In the genomic region with DNA sequence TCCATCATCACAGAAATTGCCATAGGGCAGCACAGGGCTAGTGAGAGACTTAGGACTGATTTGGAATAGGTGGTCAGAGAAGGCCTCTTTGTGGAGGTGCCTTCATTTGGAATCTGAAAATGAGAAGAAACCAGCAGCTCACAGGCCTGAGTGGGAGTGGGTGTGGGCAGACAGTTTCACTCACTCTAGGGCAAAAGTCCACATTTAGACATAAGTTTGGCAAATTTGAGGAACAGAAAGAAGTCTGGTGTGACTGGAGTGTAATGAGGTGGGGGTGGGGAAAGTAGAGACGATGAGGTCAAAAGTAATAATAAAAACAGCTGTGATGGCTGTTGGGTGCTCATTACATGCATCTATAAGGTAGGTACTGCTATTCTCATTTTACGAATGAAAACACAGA, we compare ENCODE assay signal across 1 cellular context.
TF ChIP-seq lines count a peak whose summit lies in the region.

No MANE protein-coding gene starts in this region.

TF ChIP-seq in GM12878, 131 proteins besides CTCF, POLR2A, EP300 and RAD21 (continued from another document and continues in another):
- TF ChIP-seq, protein P1, sequence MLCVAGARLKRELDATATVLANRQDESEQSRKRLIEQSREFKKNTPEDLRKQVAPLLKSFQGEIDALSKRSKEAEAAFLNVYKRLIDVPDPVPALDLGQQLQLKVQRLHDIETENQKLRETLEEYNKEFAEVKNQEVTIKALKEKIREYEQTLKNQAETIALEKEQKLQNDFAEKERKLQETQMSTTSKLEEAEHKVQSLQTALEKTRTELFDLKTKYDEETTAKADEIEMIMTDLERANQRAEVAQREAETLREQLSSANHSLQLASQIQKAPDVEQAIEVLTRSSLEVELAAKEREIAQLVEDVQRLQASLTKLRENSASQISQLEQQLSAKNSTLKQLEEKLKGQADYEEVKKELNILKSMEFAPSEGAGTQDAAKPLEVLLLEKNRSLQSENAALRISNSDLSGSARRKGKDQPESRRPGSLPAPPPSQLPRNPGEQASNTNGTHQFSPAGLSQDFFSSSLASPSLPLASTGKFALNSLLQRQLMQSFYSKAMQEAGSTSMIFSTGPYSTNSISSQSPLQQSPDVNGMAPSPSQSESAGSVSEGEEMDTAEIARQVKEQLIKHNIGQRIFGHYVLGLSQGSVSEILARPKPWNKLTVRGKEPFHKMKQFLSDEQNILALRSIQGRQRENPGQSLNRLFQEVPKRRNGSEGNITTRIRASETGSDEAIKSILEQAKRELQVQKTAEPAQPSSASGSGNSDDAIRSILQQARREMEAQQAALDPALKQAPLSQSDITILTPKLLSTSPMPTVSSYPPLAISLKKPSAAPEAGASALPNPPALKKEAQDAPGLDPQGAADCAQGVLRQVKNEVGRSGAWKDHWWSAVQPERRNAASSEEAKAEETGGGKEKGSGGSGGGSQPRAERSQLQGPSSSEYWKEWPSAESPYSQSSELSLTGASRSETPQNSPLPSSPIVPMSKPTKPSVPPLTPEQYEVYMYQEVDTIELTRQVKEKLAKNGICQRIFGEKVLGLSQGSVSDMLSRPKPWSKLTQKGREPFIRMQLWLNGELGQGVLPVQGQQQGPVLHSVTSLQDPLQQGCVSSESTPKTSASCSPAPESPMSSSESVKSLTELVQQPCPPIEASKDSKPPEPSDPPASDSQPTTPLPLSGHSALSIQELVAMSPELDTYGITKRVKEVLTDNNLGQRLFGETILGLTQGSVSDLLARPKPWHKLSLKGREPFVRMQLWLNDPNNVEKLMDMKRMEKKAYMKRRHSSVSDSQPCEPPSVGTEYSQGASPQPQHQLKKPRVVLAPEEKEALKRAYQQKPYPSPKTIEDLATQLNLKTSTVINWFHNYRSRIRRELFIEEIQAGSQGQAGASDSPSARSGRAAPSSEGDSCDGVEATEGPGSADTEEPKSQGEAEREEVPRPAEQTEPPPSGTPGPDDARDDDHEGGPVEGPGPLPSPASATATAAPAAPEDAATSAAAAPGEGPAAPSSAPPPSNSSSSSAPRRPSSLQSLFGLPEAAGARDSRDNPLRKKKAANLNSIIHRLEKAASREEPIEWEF (IDR thresholded peaks at IDR 0.05; ENCODE audit: insufficient replicate concordance, low read depth, low read length) = no peak
- TF ChIP-seq YBX1 (IDR thresholded peaks at IDR 0.05) = no peak
- TF ChIP-seq, protein P2, sequence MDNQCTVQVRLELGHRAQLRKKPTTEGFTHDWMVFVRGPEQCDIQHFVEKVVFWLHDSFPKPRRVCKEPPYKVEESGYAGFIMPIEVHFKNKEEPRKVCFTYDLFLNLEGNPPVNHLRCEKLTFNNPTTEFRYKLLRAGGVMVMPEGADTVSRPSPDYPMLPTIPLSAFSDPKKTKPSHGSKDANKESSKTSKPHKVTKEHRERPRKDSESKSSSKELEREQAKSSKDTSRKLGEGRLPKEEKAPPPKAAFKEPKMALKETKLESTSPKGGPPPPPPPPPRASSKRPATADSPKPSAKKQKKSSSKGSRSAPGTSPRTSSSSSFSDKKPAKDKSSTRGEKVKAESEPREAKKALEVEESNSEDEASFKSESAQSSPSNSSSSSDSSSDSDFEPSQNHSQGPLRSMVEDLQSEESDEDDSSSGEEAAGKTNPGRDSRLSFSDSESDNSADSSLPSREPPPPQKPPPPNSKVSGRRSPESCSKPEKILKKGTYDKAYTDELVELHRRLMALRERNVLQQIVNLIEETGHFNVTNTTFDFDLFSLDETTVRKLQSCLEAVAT (IDR thresholded peaks at IDR 0.05) = peak; percentile 91
- TF ChIP-seq SREBF2 (IDR thresholded peaks at IDR 0.05; ENCODE audit: low read length) = no peak
- TF ChIP-seq HDAC6 (IDR thresholded peaks at IDR 0.05; ENCODE audit: unreplicated experiment) = no peak
- TF ChIP-seq ZSCAN29 (IDR thresholded peaks at IDR 0.05) = no peak; the same call in 1 of the 2 replicates
- TF ChIP-seq FOXM1 (IDR thresholded peaks at IDR 0.05; ENCODE audit: low read depth, low read length) = peak; percentile 98
- TF ChIP-seq, protein P3, sequence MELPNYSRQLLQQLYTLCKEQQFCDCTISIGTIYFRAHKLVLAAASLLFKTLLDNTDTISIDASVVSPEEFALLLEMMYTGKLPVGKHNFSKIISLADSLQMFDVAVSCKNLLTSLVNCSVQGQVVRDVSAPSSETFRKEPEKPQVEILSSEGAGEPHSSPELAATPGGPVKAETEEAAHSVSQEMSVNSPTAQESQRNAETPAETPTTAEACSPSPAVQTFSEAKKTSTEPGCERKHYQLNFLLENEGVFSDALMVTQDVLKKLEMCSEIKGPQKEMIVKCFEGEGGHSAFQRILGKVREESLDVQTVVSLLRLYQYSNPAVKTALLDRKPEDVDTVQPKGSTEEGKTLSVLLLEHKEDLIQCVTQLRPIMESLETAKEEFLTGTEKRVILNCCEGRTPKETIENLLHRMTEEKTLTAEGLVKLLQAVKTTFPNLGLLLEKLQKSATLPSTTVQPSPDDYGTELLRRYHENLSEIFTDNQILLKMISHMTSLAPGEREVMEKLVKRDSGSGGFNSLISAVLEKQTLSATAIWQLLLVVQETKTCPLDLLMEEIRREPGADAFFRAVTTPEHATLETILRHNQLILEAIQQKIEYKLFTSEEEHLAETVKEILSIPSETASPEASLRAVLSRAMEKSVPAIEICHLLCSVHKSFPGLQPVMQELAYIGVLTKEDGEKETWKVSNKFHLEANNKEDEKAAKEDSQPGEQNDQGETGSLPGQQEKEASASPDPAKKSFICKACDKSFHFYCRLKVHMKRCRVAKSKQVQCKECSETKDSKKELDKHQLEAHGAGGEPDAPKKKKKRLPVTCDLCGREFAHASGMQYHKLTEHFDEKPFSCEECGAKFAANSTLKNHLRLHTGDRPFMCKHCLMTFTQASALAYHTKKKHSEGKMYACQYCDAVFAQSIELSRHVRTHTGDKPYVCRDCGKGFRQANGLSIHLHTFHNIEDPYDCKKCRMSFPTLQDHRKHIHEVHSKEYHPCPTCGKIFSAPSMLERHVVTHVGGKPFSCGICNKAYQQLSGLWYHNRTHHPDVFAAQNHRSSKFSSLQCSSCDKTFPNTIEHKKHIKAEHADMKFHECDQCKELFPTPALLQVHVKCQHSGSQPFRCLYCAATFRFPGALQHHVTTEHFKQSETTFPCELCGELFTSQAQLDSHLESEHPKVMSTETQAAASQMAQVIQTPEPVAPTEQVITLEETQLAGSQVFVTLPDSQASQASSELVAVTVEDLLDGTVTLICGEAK (IDR thresholded peaks at IDR 0.05; ENCODE audit: borderline replicate concordance) = no peak
- no peak for TF ChIP-seq CHD4 (IDR thresholded peaks at IDR 0.05)
- TF ChIP-seq, protein P4, sequence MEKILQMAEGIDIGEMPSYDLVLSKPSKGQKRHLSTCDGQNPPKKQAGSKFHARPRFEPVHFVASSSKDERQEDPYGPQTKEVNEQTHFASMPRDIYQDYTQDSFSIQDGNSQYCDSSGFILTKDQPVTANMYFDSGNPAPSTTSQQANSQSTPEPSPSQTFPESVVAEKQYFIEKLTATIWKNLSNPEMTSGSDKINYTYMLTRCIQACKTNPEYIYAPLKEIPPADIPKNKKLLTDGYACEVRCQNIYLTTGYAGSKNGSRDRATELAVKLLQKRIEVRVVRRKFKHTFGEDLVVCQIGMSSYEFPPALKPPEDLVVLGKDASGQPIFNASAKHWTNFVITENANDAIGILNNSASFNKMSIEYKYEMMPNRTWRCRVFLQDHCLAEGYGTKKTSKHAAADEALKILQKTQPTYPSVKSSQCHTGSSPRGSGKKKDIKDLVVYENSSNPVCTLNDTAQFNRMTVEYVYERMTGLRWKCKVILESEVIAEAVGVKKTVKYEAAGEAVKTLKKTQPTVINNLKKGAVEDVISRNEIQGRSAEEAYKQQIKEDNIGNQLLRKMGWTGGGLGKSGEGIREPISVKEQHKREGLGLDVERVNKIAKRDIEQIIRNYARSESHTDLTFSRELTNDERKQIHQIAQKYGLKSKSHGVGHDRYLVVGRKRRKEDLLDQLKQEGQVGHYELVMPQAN (conservative IDR thresholded peaks at IDR 0.05) = no peak; the same call in 1 of the 2 replicates
- TF ChIP-seq DPF2 (IDR thresholded peaks at IDR 0.05) = peak; percentile 99
- TF ChIP-seq POU2F2 (IDR thresholded peaks at IDR 0.05; ENCODE audit: borderline replicate concordance, low read depth, low read length) = peak; percentile 89; the same call in 2 of the 3 replicates
- TF ChIP-seq, protein P5, sequence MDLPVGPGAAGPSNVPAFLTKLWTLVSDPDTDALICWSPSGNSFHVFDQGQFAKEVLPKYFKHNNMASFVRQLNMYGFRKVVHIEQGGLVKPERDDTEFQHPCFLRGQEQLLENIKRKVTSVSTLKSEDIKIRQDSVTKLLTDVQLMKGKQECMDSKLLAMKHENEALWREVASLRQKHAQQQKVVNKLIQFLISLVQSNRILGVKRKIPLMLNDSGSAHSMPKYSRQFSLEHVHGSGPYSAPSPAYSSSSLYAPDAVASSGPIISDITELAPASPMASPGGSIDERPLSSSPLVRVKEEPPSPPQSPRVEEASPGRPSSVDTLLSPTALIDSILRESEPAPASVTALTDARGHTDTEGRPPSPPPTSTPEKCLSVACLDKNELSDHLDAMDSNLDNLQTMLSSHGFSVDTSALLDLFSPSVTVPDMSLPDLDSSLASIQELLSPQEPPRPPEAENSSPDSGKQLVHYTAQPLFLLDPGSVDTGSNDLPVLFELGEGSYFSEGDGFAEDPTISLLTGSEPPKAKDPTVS (IDR thresholded peaks at IDR 0.05; ENCODE audit: low read depth, low read length) = no peak; the same call in 1 of the 2 replicates
- TF ChIP-seq, protein P6, sequence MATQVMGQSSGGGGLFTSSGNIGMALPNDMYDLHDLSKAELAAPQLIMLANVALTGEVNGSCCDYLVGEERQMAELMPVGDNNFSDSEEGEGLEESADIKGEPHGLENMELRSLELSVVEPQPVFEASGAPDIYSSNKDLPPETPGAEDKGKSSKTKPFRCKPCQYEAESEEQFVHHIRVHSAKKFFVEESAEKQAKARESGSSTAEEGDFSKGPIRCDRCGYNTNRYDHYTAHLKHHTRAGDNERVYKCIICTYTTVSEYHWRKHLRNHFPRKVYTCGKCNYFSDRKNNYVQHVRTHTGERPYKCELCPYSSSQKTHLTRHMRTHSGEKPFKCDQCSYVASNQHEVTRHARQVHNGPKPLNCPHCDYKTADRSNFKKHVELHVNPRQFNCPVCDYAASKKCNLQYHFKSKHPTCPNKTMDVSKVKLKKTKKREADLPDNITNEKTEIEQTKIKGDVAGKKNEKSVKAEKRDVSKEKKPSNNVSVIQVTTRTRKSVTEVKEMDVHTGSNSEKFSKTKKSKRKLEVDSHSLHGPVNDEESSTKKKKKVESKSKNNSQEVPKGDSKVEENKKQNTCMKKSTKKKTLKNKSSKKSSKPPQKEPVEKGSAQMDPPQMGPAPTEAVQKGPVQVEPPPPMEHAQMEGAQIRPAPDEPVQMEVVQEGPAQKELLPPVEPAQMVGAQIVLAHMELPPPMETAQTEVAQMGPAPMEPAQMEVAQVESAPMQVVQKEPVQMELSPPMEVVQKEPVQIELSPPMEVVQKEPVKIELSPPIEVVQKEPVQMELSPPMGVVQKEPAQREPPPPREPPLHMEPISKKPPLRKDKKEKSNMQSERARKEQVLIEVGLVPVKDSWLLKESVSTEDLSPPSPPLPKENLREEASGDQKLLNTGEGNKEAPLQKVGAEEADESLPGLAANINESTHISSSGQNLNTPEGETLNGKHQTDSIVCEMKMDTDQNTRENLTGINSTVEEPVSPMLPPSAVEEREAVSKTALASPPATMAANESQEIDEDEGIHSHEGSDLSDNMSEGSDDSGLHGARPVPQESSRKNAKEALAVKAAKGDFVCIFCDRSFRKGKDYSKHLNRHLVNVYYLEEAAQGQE (IDR thresholded peaks at IDR 0.05; ENCODE audit: low read depth, low read length) = peak; percentile 51; the same call in 1 of the 2 replicates
- TF ChIP-seq IKZF2 (IDR thresholded peaks at IDR 0.05) = peak; percentile 98
- TF ChIP-seq ZNF207 (IDR thresholded peaks at IDR 0.05; ENCODE audit: borderline replicate concordance) = peak; percentile 88; the same call in 1 of the 2 replicates
- TF ChIP-seq, protein P7, sequence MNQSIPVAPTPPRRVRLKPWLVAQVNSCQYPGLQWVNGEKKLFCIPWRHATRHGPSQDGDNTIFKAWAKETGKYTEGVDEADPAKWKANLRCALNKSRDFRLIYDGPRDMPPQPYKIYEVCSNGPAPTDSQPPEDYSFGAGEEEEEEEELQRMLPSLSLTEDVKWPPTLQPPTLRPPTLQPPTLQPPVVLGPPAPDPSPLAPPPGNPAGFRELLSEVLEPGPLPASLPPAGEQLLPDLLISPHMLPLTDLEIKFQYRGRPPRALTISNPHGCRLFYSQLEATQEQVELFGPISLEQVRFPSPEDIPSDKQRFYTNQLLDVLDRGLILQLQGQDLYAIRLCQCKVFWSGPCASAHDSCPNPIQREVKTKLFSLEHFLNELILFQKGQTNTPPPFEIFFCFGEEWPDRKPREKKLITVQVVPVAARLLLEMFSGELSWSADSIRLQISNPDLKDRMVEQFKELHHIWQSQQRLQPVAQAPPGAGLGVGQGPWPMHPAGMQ (IDR thresholded peaks at IDR 0.05; ENCODE audit: borderline replicate concordance) = peak; percentile 40; the same call in 1 of the 2 replicates
- no peak for TF ChIP-seq SUZ12 (IDR thresholded peaks at IDR 0.05; ENCODE audit: unreplicated experiment)
- TF ChIP-seq, protein P8, sequence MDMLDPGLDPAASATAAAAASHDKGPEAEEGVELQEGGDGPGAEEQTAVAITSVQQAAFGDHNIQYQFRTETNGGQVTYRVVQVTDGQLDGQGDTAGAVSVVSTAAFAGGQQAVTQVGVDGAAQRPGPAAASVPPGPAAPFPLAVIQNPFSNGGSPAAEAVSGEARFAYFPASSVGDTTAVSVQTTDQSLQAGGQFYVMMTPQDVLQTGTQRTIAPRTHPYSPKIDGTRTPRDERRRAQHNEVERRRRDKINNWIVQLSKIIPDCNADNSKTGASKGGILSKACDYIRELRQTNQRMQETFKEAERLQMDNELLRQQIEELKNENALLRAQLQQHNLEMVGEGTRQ (IDR thresholded peaks at IDR 0.05; ENCODE audit: borderline replicate concordance, low read depth, low read length) = no peak
- peak; percentile 99 for TF ChIP-seq MTA2 (IDR thresholded peaks at IDR 0.05; ENCODE audit: low read depth)
- TF ChIP-seq SMC3 (IDR thresholded peaks at IDR 0.05; ENCODE audit: borderline replicate concordance, low read length) = peak; percentile 17; the same call in 1 of the 2 replicates
- TF ChIP-seq SPI1 (IDR thresholded peaks at IDR 0.05; ENCODE audit: borderline replicate concordance, insufficient read depth, low read depth, low read length) = peak; percentile 98
- TF ChIP-seq STAT1 (conservative IDR thresholded peaks at IDR 0.05) = peak; percentile 44; the same call in 1 of the 2 replicates
- peak; percentile 30; the same call in 1 of the 2 replicates for TF ChIP-seq ZNF384 (IDR thresholded peaks at IDR 0.05; ENCODE audit: borderline replicate concordance, low read depth, low read length)
- peak; percentile 95 for TF ChIP-seq PAX5 (IDR thresholded peaks at IDR 0.05; ENCODE audit: borderline replicate concordance, low read depth, low read length)
